ENCODE assay signal across 1 cellular context in the genomic region with DNA sequence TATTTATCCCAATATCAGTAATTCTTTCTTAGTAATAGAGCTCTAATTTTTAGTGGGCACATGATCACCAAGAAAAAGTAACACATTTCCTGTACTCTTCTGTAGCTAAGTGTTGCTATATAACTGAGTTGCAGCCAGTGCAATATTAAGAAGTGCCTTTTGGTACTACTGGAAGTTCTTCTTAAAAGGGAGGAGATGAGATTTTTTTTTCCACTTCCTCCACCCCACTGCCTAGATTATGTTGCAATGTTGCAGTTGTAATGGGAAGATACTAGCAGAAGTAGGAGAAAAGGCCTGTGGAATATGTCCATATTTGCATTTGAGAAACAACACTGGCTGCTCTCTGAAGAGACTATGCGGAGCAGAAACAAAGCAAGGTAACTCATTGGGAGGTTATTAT.
TF ChIP-seq lines count a peak whose summit lies in the region.

No MANE protein-coding gene starts in this region.

TF ChIP-seq in GM23338, 12 proteins besides CTCF, POLR2A, EP300 and RAD21 (continued from another document):
- TF ChIP-seq, protein P1, sequence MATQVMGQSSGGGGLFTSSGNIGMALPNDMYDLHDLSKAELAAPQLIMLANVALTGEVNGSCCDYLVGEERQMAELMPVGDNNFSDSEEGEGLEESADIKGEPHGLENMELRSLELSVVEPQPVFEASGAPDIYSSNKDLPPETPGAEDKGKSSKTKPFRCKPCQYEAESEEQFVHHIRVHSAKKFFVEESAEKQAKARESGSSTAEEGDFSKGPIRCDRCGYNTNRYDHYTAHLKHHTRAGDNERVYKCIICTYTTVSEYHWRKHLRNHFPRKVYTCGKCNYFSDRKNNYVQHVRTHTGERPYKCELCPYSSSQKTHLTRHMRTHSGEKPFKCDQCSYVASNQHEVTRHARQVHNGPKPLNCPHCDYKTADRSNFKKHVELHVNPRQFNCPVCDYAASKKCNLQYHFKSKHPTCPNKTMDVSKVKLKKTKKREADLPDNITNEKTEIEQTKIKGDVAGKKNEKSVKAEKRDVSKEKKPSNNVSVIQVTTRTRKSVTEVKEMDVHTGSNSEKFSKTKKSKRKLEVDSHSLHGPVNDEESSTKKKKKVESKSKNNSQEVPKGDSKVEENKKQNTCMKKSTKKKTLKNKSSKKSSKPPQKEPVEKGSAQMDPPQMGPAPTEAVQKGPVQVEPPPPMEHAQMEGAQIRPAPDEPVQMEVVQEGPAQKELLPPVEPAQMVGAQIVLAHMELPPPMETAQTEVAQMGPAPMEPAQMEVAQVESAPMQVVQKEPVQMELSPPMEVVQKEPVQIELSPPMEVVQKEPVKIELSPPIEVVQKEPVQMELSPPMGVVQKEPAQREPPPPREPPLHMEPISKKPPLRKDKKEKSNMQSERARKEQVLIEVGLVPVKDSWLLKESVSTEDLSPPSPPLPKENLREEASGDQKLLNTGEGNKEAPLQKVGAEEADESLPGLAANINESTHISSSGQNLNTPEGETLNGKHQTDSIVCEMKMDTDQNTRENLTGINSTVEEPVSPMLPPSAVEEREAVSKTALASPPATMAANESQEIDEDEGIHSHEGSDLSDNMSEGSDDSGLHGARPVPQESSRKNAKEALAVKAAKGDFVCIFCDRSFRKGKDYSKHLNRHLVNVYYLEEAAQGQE (IDR thresholded peaks at IDR 0.05; ENCODE audit: unreplicated experiment), result no peak
- TF ChIP-seq POLR2AphosphoS5 (IDR thresholded peaks at IDR 0.05; ENCODE audit: low read depth) (no peak), EZH2 (IDR thresholded peaks at IDR 0.05; ENCODE audit: low read depth, unreplicated experiment) (no peak), STAT1 (IDR thresholded peaks at IDR 0.05; ENCODE audit: unreplicated experiment) (no peak)
- TF ChIP-seq, protein P2, sequence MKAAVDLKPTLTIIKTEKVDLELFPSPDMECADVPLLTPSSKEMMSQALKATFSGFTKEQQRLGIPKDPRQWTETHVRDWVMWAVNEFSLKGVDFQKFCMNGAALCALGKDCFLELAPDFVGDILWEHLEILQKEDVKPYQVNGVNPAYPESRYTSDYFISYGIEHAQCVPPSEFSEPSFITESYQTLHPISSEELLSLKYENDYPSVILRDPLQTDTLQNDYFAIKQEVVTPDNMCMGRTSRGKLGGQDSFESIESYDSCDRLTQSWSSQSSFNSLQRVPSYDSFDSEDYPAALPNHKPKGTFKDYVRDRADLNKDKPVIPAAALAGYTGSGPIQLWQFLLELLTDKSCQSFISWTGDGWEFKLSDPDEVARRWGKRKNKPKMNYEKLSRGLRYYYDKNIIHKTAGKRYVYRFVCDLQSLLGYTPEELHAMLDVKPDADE (IDR thresholded peaks at IDR 0.05), result no peak
